Comparison of ENCODE assay signal across 8 cellular contexts in the genomic region with DNA sequence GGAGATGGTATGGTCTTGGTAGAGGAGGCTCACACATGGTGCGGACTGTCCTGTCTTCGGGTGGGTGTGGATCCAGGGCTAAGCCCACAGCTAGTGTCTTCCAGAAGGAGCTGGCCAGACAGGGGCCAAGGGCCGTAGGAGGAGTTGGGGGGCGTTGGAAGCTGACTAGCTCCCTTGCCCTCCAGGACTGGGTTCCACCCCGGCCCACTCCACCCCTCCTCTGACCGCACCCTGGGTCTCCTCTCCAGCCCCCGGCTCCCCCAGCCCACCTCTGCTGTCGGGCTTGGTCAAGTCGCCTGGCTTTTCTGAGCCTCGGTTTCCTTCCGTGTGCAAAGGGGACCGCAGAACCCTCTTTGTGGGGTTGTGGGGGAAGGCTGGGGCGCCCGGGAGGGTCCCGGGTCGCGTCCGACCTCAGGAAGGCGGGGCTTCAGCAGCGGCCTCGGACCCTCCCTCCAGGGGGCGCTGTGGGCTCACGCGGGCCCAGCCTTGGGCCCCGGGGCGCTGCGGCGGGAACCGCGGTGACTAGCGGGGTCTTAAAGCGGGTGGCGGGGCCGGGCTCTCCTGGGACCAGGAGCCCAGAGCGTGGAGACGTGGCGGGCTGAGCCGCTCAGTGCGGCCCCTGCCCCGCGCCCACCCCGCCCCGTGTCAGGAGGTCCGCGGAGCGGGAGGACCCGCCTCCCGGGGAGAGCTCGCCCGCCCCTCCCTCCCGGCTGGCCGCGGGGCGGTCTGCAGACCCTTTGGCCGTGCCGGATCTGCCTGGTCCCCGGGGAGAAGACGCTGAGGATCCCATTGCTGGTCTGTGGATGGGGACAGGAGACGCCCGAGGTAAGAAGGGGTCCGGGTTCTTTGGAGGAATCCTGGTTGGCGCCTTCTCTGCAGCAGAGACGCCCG. TPM values are rescaled to one million over a fixed set of nuclear protein-coding genes. Genes with fewer than 3 reads are reported as not detected.
A peak's percentile ranks its signal among the peaks of the same experiment; 100 is the strongest.
DNase-seq lines count a peak whose midpoint lies in the region; ATAC-seq and TF ChIP-seq lines count a peak whose summit lies in the region.

No MANE protein-coding gene starts in this region.

- peaks cover 16% of the 10 kb centered on the region for H3K27me3 Mint-ChIP-seq in activated naive CD4-positive, alpha-beta T cell treated with anti-CD3 and anti-CD28 coated beads for 36 hours (ENCODE audit: low read depth)

- no peak overlapping the region for H3K4me3 Mint-ChIP-seq in activated naive CD4-positive, alpha-beta T cell treated with anti-CD3 and anti-CD28 coated beads for 36 hours

- ATAC-seq in right cardiac atrium (peak; percentile 57 to 63), GM19395 (IDR thresholded peaks at IDR 0.05; ENCODE audit: unreplicated experiment) (no peak), GM18907 (IDR thresholded peaks at IDR 0.05; ENCODE audit: unreplicated experiment) (no peak)

- peaks cover 30% of the 10 kb centered on the region for H3K27me3 ChIP-seq in A673 (replicated peaks; ENCODE audit: insufficient read depth, low read depth, low read length, poor library complexity)
- no peaks in the 10 kb centered on the region for H3K27me3 ChIP-seq in right cardiac atrium (ENCODE audit: control insufficient read depth, insufficient read depth)

- intact Hi-C loops in A673 (cut with micrococcal nuclease; ENCODE audit: unreplicated experiment) = no loop called here
- intact Hi-C loops in activated naive CD4-positive, alpha-beta T cell treated with anti-CD3 and anti-CD28 coated beads for 36 hours (cut with micrococcal nuclease) = loop anchor here (2.0 kb wide), 1 partner anchor 19 kb away; no protein-coding TSS in a partner anchor
- intact Hi-C loops in right cardiac atrium (cut with DNase I) = no loop called here

- peak; percentile 61 for DNase-seq in A673 (ENCODE audit: low spot score)
- peak; percentile 47 for DNase-seq in GM19240 (ENCODE audit: insufficient read length, low spot score)
- DNase-seq in RPMI8226 = peak; percentile 76
- peak; percentile 70 for DNase-seq in activated naive CD4-positive, alpha-beta T cell treated with anti-CD3 and anti-CD28 coated beads for 36 hours
- peak; percentile 31 to 79 (median 76) for DNase-seq in right cardiac atrium
- peak; percentile 46 to 61 (median 56) for DNase-seq in stimulated activated CD4-positive, alpha-beta T cell treated with anti-CD3 and anti-CD28 coated beads, Interleukin-1b, Interleukin-23, amount 100 ng/mL, for 24 hours (ENCODE audit: low read depth in 4 of 4, low spot score in 1 of 4)

- H3K4me1 ChIP-seq in A673 (ENCODE audit: insufficient read depth, low read length, poor library complexity, severe bottlenecking) (no peaks in the 10 kb centered on the region), right cardiac atrium (ENCODE audit: control insufficient read depth, insufficient read depth, low read length) (no peaks in the 10 kb centered on the region)

- CTCF ChIA-PET in A673 (lab: Charles Lee) = interaction anchor here (0.6 to 0.7 kb wide), 4 partner anchors 10 to 128 kb away, joined by 3 to 10 read pairs (median 5); no protein-coding TSS in a partner anchor
- CTCF ChIA-PET in activated naive CD4-positive, alpha-beta T cell treated with anti-CD3 and anti-CD28 coated beads for 36 hours (lab: Charles Lee) = interaction anchor here (0.8 to 2.0 kb wide), 6 partner anchors 16 to 229 kb away, joined by 3 to 7 read pairs (median 4); partner anchors contain the start of gene LKAAEAR1

- H3K4me1 Mint-ChIP-seq in activated naive CD4-positive, alpha-beta T cell treated with anti-CD3 and anti-CD28 coated beads for 36 hours (ENCODE audit: low read depth) = peaks cover 12% of the 10 kb centered on the region

- H3K9me3 ChIP-seq in A673 (ENCODE audit: low read depth, low read length, poor library complexity, severe bottlenecking) = no peaks in the 10 kb centered on the region
- H3K9me3 ChIP-seq in right cardiac atrium (ENCODE audit: control insufficient read depth, low read length) = no peaks in the 10 kb centered on the region

- H3K4me3 ChIP-seq in A673 (ENCODE audit: low read depth, low read length, poor library complexity, severe bottlenecking) (peak overlapping the region; percentile 28), right cardiac atrium (ENCODE audit: low read length) (peak overlapping the region; percentile 46)

- no TSS peak for BruUV-seq in A673 (replicated peaks; lab: Mats Ljungman, UMichigan)

- no peaks in the 10 kb centered on the region for H3K9me3 Mint-ChIP-seq in activated naive CD4-positive, alpha-beta T cell treated with anti-CD3 and anti-CD28 coated beads for 36 hours

- POLR2A ChIA-PET in A673 (lab: Charles Lee; ENCODE audit: low non-redundant PET) = no interaction called here

- H3K27ac Mint-ChIP-seq in activated naive CD4-positive, alpha-beta T cell treated with anti-CD3 and anti-CD28 coated beads for 36 hours = no peak overlapping the region

- 7% methylated on average over 64 of the region's 64 CpGs for WGBS in right cardiac atrium

- no peaks in the 10 kb centered on the region for H3K36me3 Mint-ChIP-seq in activated naive CD4-positive, alpha-beta T cell treated with anti-CD3 and anti-CD28 coated beads for 36 hours (ENCODE audit: low read depth)

- peak; percentile 82 for TF ChIP-seq CTCF in A673 (conservative IDR thresholded peaks at IDR 0.05; ENCODE audit: low read depth, low read length)

- H3K27ac ChIP-seq in A673 (ENCODE audit: low read depth, low read length, poor library complexity, severe bottlenecking) (no peak overlapping the region), right cardiac atrium (ENCODE audit: low read length) (no peak overlapping the region)

- no peaks in the 10 kb centered on the region for H3K36me3 ChIP-seq in A673 (ENCODE audit: insufficient read depth, low read length, poor library complexity, severe bottlenecking)

RNA-seq across cellular contexts. Expression of gene NPBWR2, which starts 5.4 kb away (rescaled TPM):
- total RNA-seq in A673 (2021) (not detected in 2 replicates), right cardiac atrium (not detected)
- total RNA-seq in activated naive CD4-positive, alpha-beta T cell treated with anti-CD3 and anti-CD28 coated beads for 36 hours = not detected
- not detected for polyA plus RNA-seq in right cardiac atrium

RNA-seq across cellular contexts. Expression of gene LKAAEAR1, which starts 17.8 kb away (rescaled TPM):
- total RNA-seq in A673 (2021) (0.37 and 0.62 TPM in 2 replicates), right cardiac atrium (under 1 TPM in 3 of 4 donors, not detected in 1; 0.29 to 0.65 (median 0.50) TPM)
- under 1 TPM; 0.33 to 0.62 TPM for total RNA-seq in activated naive CD4-positive, alpha-beta T cell treated with anti-CD3 and anti-CD28 coated beads for 36 hours
- 0.41 TPM for polyA plus RNA-seq in right cardiac atrium

RNA-seq across cellular contexts. Expression of gene OPRL1, which starts 22.1 kb away (rescaled TPM):
- total RNA-seq in A673 (2021) (0.32 and 0.46 TPM in 2 replicates), right cardiac atrium (1 to 10 TPM in 2 of 4 donors, under 1 TPM in 2; 0.50 to 1.3 (median 1.1) TPM)
- under 1 TPM; 0.45 to 0.47 TPM for total RNA-seq in activated naive CD4-positive, alpha-beta T cell treated with anti-CD3 and anti-CD28 coated beads for 36 hours
- 0.81 TPM for polyA plus RNA-seq in right cardiac atrium

RNA-seq across cellular contexts. Expression of gene RGS19, which starts 22.7 kb away (rescaled TPM):
- total RNA-seq in A673 (2021) (14.4 and 16.4 TPM in 2 replicates), right cardiac atrium (1 to 10 TPM; 6.3 to 9.1 (median 8.3) TPM)
- 10 to 100 TPM; 20.6 to 23.5 TPM for total RNA-seq in activated naive CD4-positive, alpha-beta T cell treated with anti-CD3 and anti-CD28 coated beads for 36 hours
- 5.8 TPM for polyA plus RNA-seq in right cardiac atrium

RNA-seq across cellular contexts. Expression of gene TCEA2, which starts 39.0 kb away (rescaled TPM):
- total RNA-seq in A673 (2021) = 35.0 and 41.3 TPM in 2 replicates
- 10 to 100 TPM; 16.7 to 18.2 TPM for total RNA-seq in activated naive CD4-positive, alpha-beta T cell treated with anti-CD3 and anti-CD28 coated beads for 36 hours
- 10 to 100 TPM; 46.3 to 52.0 (median 50.0) TPM for total RNA-seq in right cardiac atrium
- 38.3 TPM for polyA plus RNA-seq in right cardiac atrium

Comparison
In these comparisons a context has a peak if more than half of its experiments do, and no peak if none do; other contexts are left out.
1. ATAC-seq: peak in right cardiac atrium (2 of 2); none in GM19395 (single experiment) and GM18907 (single experiment).
2. Peak in every context shown above with its lines, with median percentiles within 50 percentile points of each other: DNase-seq.